31 cellular contexts compared by ENCODE assay signal in the genomic region with DNA sequence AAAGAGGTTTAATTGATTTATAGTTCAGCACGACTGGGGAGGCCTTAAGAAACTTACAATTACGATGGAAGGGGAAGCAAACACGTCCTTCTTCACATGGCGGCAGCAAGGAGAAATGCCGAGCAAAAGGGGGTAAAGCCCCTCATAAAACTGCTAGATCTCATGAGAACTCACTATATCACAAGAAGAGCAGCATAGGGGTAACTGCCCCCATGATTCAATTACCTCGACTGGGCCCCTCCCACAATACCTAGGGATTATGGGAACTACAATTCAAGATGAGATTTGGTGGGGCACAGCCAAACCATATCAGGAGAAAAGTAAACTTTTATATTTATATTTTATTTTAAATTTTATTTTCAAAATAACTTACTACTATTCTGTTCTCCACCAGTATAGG.
"Had no signal": no experiment of that assay in that cellular context is flagged by ENCODE, and none has a peak within 500 bp of the region (broad histone marks: within the 10 kb centered on the region; RNA-seq: fewer than 3 reads in every experiment).

No MANE protein-coding gene starts in this region.

- H3K36me3 ChIP-seq: adrenal gland, ascending aorta, brain microvascular endothelial cell, breast epithelium, cardiac muscle cell had no signal

- H3K27me3 ChIP-seq: adrenal gland, ascending aorta, body of pancreas, brain microvascular endothelial cell, breast epithelium, cardiac muscle cell had no signal

- ATAC-seq: activated naive CD4-positive, alpha-beta T cell treated with anti-CD3 and anti-CD28 coated beads, Interleukin-2, amount 50 U/mL, for 72 hours; activated naive CD8-positive, alpha-beta T cell treated with anti-CD3 and anti-CD28 coated beads, Interleukin-2, amount 50 U/mL, for 24 hours; activated T-cell treated with anti-CD3 and anti-CD28 coated beads, Interleukin-2, amount 50 U/mL, for 4 hours; activated T-cell treated with anti-CD3 and anti-CD28 coated beads, Interleukin-2, amount 50 U/mL, for 72 hours; activated T-helper 17 cell treated with anti-CD3 and anti-CD28 coated beads, Interleukin-2, amount 50 U/mL, for 72 hours; body of pancreas had no signal

- DNase-seq: activated effector memory CD4-positive, alpha-beta T cell treated with anti-CD3 and anti-CD28 coated beads, Interleukin-2, amount 50 U/mL, for 16 hours; activated effector memory CD4-positive, alpha-beta T cell treated with Interleukin-2 at 50 U/mL for 16 hours; activated gamma-delta T cell; activated gamma-delta T cell treated with Interleukin-2 at 50 U/mL for 16 hours; activated naive CD4-positive, alpha-beta T cell; activated naive CD4-positive, alpha-beta T cell treated with anti-CD3 and anti-CD28 coated beads for 36 hours; activated naive CD4-positive, alpha-beta T cell treated with anti-CD3 and anti-CD28 coated beads, Interleukin-2, amount 10 ng/mL, durations not matched to agents 7 days and 5 days; activated naive CD4-positive, alpha-beta T cell treated with anti-CD3 and anti-CD28 coated beads, Interleukin-2, amount 50 U/mL, for 16 hours; activated naive CD4-positive, alpha-beta T cell treated with Interleukin-2 at 50 U/mL for 16 hours; activated naive CD8-positive, alpha-beta T cell treated with anti-CD3 and anti-CD28 coated beads for 36 hours; activated naive CD8-positive, alpha-beta T cell treated with anti-CD3 and anti-CD28 coated beads, Interleukin-2, amount 10 ng/mL, durations not matched to agents 7 days and 5 days; activated naive CD8-positive, alpha-beta T cell treated with anti-CD3 and anti-CD28 coated beads, Interleukin-2, amount 50 U/mL, for 24 hours; activated T-cell treated with anti-CD3 and anti-CD28 coated beads, Interleukin-2, amount 50 U/mL, for 24 hours; activated T-cell treated with anti-CD3 and anti-CD28 coated beads, Interleukin-2, amount 50 U/mL, for 4 hours; activated T-cell treated with anti-CD3 and anti-CD28 coated beads, Interleukin-2, amount 50 U/mL, for 48 hours; activated T-cell treated with anti-CD3 and anti-CD28 coated beads, Interleukin-2, amount 50 U/mL, for 72 hours; adrenal gland; amniotic stem cell; amygdala; anterior cingulate cortex; aorta; body of pancreas; brain microvascular endothelial cell; caudate nucleus; central memory CD4-positive, alpha-beta T cell; cerebellar nuclear complex had no signal

- H3K4me3 ChIP-seq: adrenal gland, ascending aorta, body of pancreas, breast epithelium, cardiac muscle cell had no signal

- H3K4me1 ChIP-seq: adrenal gland, ascending aorta, body of pancreas, breast epithelium had no signal

- H3K9me3 ChIP-seq: adrenal gland, ascending aorta, body of pancreas, breast epithelium had no signal
